ENCODE assay signal across 27 cellular contexts in the genomic region with DNA sequence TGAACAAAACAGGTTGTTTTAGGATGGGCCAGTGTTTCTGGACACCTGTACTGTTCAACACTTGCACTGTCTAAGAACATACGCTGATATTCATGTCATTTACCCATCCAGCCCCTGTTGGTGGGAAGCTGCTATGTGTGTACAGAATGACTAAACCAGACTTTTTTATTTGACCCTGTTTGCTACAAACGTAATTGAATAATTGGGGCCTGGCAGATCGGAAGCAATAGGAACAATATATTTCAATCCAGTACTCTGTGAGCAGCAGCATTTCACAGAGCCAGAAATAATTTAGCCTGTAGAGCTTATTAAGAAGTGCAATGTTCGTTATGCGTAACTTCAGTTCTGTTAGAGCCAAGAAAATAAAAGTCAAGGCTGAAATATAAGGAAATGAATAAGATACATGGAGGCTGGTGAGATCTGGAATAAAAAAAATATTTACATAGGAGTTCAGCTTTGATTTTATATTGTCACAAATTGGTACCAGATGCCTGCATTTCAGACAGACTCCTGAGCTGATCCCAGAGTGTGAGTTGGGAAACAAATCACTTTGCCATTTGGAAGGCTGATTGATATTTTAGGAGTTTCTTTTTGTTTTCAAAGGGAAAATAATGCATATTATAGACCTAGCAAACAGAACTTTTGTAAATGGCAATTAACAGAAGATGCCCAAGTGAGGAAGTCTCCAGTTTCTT. TPM values are rescaled to one million over a fixed set of nuclear protein-coding genes. Genes with fewer than 3 reads are reported as not detected.
DNase-seq lines count a peak whose midpoint lies in the region; ATAC-seq, FAIRE-seq and TF ChIP-seq lines count a peak whose summit lies in the region.
"Had no signal": no experiment of that assay in that cellular context is flagged by ENCODE, and none has a peak within 500 bp of the region (broad histone marks: within the 10 kb centered on the region; RNA-seq: fewer than 3 reads in every experiment).

No MANE protein-coding gene starts in this region.

- H3K4me1 ChIP-seq in GM23248 (ENCODE audit: insufficient read depth) = peaks cover 19% of the 10 kb centered on the region
- H3K4me1 ChIP-seq in suprapubic skin = peaks cover 33% of the 10 kb centered on the region
- H3K4me1 ChIP-seq: gastroesophageal sphincter had no signal

- no peak for FAIRE-seq in GM12891 (lab: Jason Lieb, UNC)

- in situ Hi-C loops in GM23248 (cut with MboI) = no loop called here

- DNase-seq in GM23248 (peak; percentile 54), SK-N-DZ (ENCODE audit: low spot score) (peak; percentile 49), fibroblast of gingiva (ENCODE audit: low read depth) (peak; percentile 50), suprapubic skin (ENCODE audit: low spot score in 2 of 2) (no peak), GM12891 (ENCODE audit: insufficient read length, low spot score) (no peak), T-helper 17 cell (no peak), DMS 273 (lab: John Stamatoyannopoulos, UW; ENCODE audit: unreplicated experiment) (no peak)
- DNase-seq: activated CD4-positive, alpha-beta memory T cell treated with anti-CD3 and anti-CD28 coated beads, Interleukin-2, amount 10 ng/mL, durations not matched to agents 7 days and 5 days; activated CD4-positive, CD25-positive, alpha-beta regulatory T cell; activated gamma-delta T cell treated with Interleukin-2 at 50 U/mL for 16 hours; amniotic stem cell; COR-L47; MV-4-11; naive thymus-derived CD8-positive, alpha-beta T cell; NCI-H1694 treated with DMSO at 0.1 percent for 48 hours; NCI-H226; stimulated activated CD4-positive, alpha-beta T cell treated with anti-CD3 and anti-CD28 coated beads, Interleukin-2, amount 100 ng/mL, for 24 hours; stimulated activated naive CD4-positive, alpha-beta T cell; T-helper 9 cell; tibial artery had no signal

- peak in 1 of 2 donors; percentile 9 for TF ChIP-seq CTCF in suprapubic skin (IDR thresholded peaks at IDR 0.05)

- H3K79me2 ChIP-seq in GM23248 (ENCODE audit: insufficient read depth) = peaks cover 64% of the 10 kb centered on the region

- H3K27me3 ChIP-seq in GM23248 (replicated peaks; ENCODE audit: insufficient read depth) = no peaks in the 10 kb centered on the region
- H3K27me3 ChIP-seq in suprapubic skin = no peaks in the 10 kb centered on the region
- H3K27me3 ChIP-seq: gastroesophageal sphincter, SJSA1, tibial artery had no signal

- H3K4me2 ChIP-seq in GM23248 (ENCODE audit: unreplicated experiment) = peak overlapping the region; percentile 82
- H3K4me2 ChIP-seq: KMS-11 had no signal

- no peaks in the 10 kb centered on the region for H4K20me1 ChIP-seq in GM23248 (ENCODE audit: insufficient read depth)

- TF ChIP-seq EP300 in suprapubic skin (IDR thresholded peaks at IDR 0.05) = no peak

- ATAC-seq in T-helper 17 cell = no peak
- ATAC-seq: gastroesophageal sphincter; naive thymus-derived CD8-positive, alpha-beta T cell had no signal

- no peak overlapping the region for H3K4me3 Mint-ChIP-seq in T-helper 17 cell
- H3K4me3 Mint-ChIP-seq: activated CD4-positive, alpha-beta memory T cell treated with anti-CD3 and anti-CD28 coated beads, Interleukin-2, amount 10 ng/mL, durations not matched to agents 7 days and 5 days; B cell; central memory CD8-positive, alpha-beta T cell; memory B cell; naive thymus-derived CD8-positive, alpha-beta T cell had no signal

- no peaks in the 10 kb centered on the region for H3K4me1 Mint-ChIP-seq in T-helper 17 cell
- H3K4me1 Mint-ChIP-seq: activated CD4-positive, alpha-beta memory T cell treated with anti-CD3 and anti-CD28 coated beads, Interleukin-2, amount 10 ng/mL, durations not matched to agents 7 days and 5 days; B cell; central memory CD8-positive, alpha-beta T cell; memory B cell; naive thymus-derived CD8-positive, alpha-beta T cell had no signal

- peak overlapping the region; percentile 75 for H2AFZ ChIP-seq in GM23248

- TF ChIP-seq POLR2A in suprapubic skin (IDR thresholded peaks at IDR 0.05) = no peak
- TF ChIP-seq POLR2A in GM12891 (IDR thresholded peaks at IDR 0.05; ENCODE audit: low read depth, low read length) = no peak

- WGBS in GM23248 (ENCODE audit: low coverage in 1 of 2, low lambda C conversion rate in 2 of 2, missing lambda C conversion rate in 2 of 2), 2 experiments = 29 to 41% methylated on average over 5 of the region's 5 CpGs
- 48% methylated on average over 5 of the region's 5 CpGs for WGBS in suprapubic skin

- peaks cover 2% of the 10 kb centered on the region for H3K36me3 Mint-ChIP-seq in T-helper 17 cell (ENCODE audit: low read depth)
- H3K36me3 Mint-ChIP-seq: memory B cell; naive thymus-derived CD8-positive, alpha-beta T cell had no signal

- no peak overlapping the region for H3K27ac Mint-ChIP-seq in T-helper 17 cell
- H3K27ac Mint-ChIP-seq: activated CD4-positive, alpha-beta memory T cell treated with anti-CD3 and anti-CD28 coated beads, Interleukin-2, amount 10 ng/mL, durations not matched to agents 7 days and 5 days; B cell; memory B cell; naive thymus-derived CD8-positive, alpha-beta T cell had no signal

- no peaks in the 10 kb centered on the region for H3F3A ChIP-seq in GM23248 (ENCODE audit: insufficient read depth)

- H3K27ac ChIP-seq in GM23248 (no peak overlapping the region), suprapubic skin (peak overlapping the region; percentile 67)
- H3K27ac ChIP-seq: epithelial cell of prostate, gastroesophageal sphincter, KMS-11, SJSA1, tibial artery had no signal

- H3K4me3 ChIP-seq in GM23248 (peak overlapping the region; percentile 49), suprapubic skin (no peak overlapping the region)
- H3K4me3 ChIP-seq: gastroesophageal sphincter, SJSA1, tibial artery had no signal

- no peak overlapping the region; the same call in 1 of the 2 replicates for H3K9ac ChIP-seq in GM23248
- H3K9ac ChIP-seq: KMS-11 had no signal

- no peaks in the 10 kb centered on the region for H3K36me3 ChIP-seq in GM23248 (ENCODE audit: low read depth)
- H3K36me3 ChIP-seq in suprapubic skin = no peaks in the 10 kb centered on the region
- H3K36me3 ChIP-seq: gastroesophageal sphincter, SJSA1, tibial artery had no signal

- H3K9me3 ChIP-seq in GM23248 (ENCODE audit: low read depth) = no peaks in the 10 kb centered on the region
- no peaks in the 10 kb centered on the region for H3K9me3 ChIP-seq in suprapubic skin
- no peaks in the 10 kb centered on the region for H3K9me3 ChIP-seq in T-helper 17 cell (ENCODE audit: control insufficient read depth, low read length, poor library complexity, severe bottlenecking)
- H3K9me3 ChIP-seq: gastroesophageal sphincter, SJSA1, tibial artery had no signal

- H3K9me2 ChIP-seq in GM23248 (ENCODE audit: insufficient read depth) = no peaks in the 10 kb centered on the region

- peaks cover 18% of the 10 kb centered on the region for H3K27me3 Mint-ChIP-seq in T-helper 17 cell
- H3K27me3 Mint-ChIP-seq: central memory CD8-positive, alpha-beta T cell had no signal

TF ChIP-seq in GM12891, 5 proteins besides CTCF, POLR2A, EP300 and RAD21:
- no peak for TF ChIP-seq TAF1 (IDR thresholded peaks at IDR 0.05; ENCODE audit: low read depth, low read length)
- TF ChIP-seq POU2F2 (IDR thresholded peaks at IDR 0.05; ENCODE audit: low read depth, low read length) = no peak
- TF ChIP-seq POLR2AphosphoS5 (IDR thresholded peaks at IDR 0.05; ENCODE audit: low read depth, low read length) = no peak
- no peak for TF ChIP-seq PAX5 (IDR thresholded peaks at IDR 0.05; ENCODE audit: insufficient read depth, low read length, severe bottlenecking)
- no peak for TF ChIP-seq SPI1 (IDR thresholded peaks at IDR 0.05; ENCODE audit: low read depth, low read length)

RNA-seq across cellular contexts. Expression of a gene that starts 19.7 kb away (rescaled TPM):
- 5.7 and 8.9 TPM in 2 replicates for total RNA-seq in GM23248 (2014; rRNA removed; shearing (Covaris generic))
- polyA plus RNA-seq in GM23248 (2016; fragmentation: Nextera tagmentation; extraction: Ambion mirVana) = 1.3 and 2.4 TPM in 2 replicates
- 5.9 and 7.2 TPM in 2 replicates for polyA plus RNA-seq in SK-N-DZ (2014; cell fraction: cytosol; rRNA removed)
- polyA plus RNA-seq in SK-N-DZ (2014; cell fraction: nucleus; rRNA removed) = 4.8 and 6.3 TPM in 2 replicates
- 10 to 100 TPM; 24.9 to 42.2 (median 38.0) TPM for total RNA-seq in suprapubic skin
- 16.8 TPM for polyA plus RNA-seq in GM12891 (2012; ENCODE audit: low read depth, missing spikeins)
- total RNA-seq in T-helper 17 cell = under 1 TPM in 1 of 2 donors, not detected in 1; 0.73 TPM
- polyA plus RNA-seq: naive thymus-derived CD8-positive, alpha-beta T cell had no signal

Comparison
In these comparisons a context has a peak if more than half of its experiments do, and no peak if none do; other contexts are left out.
1. DNase-seq: peak in GM23248 (single experiment), SK-N-DZ (single experiment) and fibroblast of gingiva (single experiment); none in suprapubic skin (0 of 2), GM12891 (single experiment), T-helper 17 cell (0 of 3) and DMS 273 (single experiment).